1 cellular context compared by ENCODE assay signal in the genomic region with DNA sequence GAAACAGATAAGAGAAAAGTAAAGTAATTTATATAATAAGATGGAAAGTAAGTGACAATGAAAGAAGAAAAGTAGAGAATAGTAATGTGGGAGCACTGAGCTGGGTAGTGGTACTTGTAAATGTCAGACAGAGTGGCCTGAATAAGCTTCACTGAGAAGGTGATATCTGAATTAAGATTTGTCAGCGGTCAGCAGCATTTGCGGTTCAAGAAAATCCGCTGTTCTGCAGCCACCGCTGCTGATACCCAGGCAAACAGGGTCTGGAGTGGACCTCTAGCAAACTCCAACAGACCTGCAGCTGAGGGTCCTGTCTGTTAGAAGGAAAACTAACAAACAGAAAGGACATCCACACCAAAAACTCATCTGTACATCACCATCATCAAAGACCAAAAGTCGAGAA. TPM values are rescaled to one million over a fixed set of nuclear protein-coding genes. Genes with fewer than 3 reads are reported as not detected.
"Had no signal": no experiment of that assay in that cellular context is flagged by ENCODE, and none has a peak within 500 bp of the region (broad histone marks: within the 10 kb centered on the region; RNA-seq: fewer than 3 reads in every experiment).

No MANE protein-coding gene starts in this region.

RNA-seq across cellular contexts. Expression of gene TTC39A, which starts 55.9 kb away (rescaled TPM):
- polyA plus RNA-seq: naive thymus-derived CD4-positive, alpha-beta T cell had no signal
